3 cellular contexts compared by ENCODE assay signal in the genomic region with DNA sequence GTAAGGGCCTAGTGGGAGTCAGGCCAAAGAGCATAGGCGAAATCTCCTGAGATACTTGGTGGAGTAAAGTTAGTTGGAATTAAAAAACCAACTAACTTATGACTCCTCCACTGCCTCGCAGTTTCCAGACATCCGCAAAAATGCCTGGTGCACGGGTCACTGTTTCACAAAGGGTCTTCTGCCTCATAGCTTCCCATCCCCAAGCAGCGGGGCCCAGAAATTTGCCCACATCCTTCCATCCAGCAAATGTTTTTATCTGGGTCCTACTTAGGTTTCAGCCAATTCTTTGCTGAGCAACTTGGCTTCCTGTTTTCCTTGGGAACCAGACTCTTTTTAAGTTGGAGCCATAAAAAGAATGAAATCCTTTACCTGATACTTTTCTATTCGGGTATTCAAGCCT.
TF ChIP-seq lines count a peak whose summit lies in the region.

No MANE protein-coding gene starts in this region.

TF ChIP-seq in SK-N-SH, 30 proteins besides CTCF, POLR2A, EP300 and RAD21:
- TF ChIP-seq TCF12 (IDR thresholded peaks at IDR 0.05) (no peak), YY1 (IDR thresholded peaks at IDR 0.05; ENCODE audit: low read depth) (no peak), TEAD4 (IDR thresholded peaks at IDR 0.05; ENCODE audit: borderline replicate concordance, insufficient read depth) (no peak), MXI1 (IDR thresholded peaks at IDR 0.05; ENCODE audit: low read depth, low read length) (no peak), TAF1 (IDR thresholded peaks at IDR 0.05; ENCODE audit: borderline replicate concordance, low read depth, low read length) (no peak), FOXJ3 (CRISPR knock-in tag; IDR thresholded peaks at IDR 0.05) (no peak), NFIC (IDR thresholded peaks at IDR 0.05; ENCODE audit: borderline replicate concordance) (no peak), SIN3A (IDR thresholded peaks at IDR 0.05; ENCODE audit: borderline replicate concordance, low read depth, low read length) (no peak), MEF2A (IDR thresholded peaks at IDR 0.05; ENCODE audit: borderline replicate concordance, low read depth) (no peak)

TF ChIP-seq in SK-N-SH treated with all-trans-retinoic acid at 6 μM for 48 hours, 23 proteins besides CTCF, POLR2A, EP300 and RAD21:
- TF ChIP-seq SNAI2 (CRISPR knock-in tag; IDR thresholded peaks at IDR 0.05) (no peak), CSDC2 (CRISPR knock-in tag; IDR thresholded peaks at IDR 0.05) (no peak), CREB5 (CRISPR knock-in tag; IDR thresholded peaks at IDR 0.05; ENCODE audit: low read depth) (no peak), TOX (CRISPR knock-in tag; IDR thresholded peaks at IDR 0.05; ENCODE audit: borderline replicate concordance) (no peak), PPARA (CRISPR knock-in tag; IDR thresholded peaks at IDR 0.05; ENCODE audit: borderline replicate concordance) (no peak), TCF4 (CRISPR knock-in tag; IDR thresholded peaks at IDR 0.05; ENCODE audit: borderline replicate concordance) (no peak), ZNF70 (CRISPR knock-in tag; IDR thresholded peaks at IDR 0.05) (no peak), ZFP30 (CRISPR knock-in tag; IDR thresholded peaks at IDR 0.05) (no peak), CSRNP3 (CRISPR knock-in tag; IDR thresholded peaks at IDR 0.05) (no peak), ZC3H10 (CRISPR knock-in tag; IDR thresholded peaks at IDR 0.05) (no peak)

TF ChIP-seq in H1, 55 proteins besides CTCF, POLR2A, EP300 and RAD21:
- TF ChIP-seq SIN3A (conservative IDR thresholded peaks at IDR 0.05 in 1 of 2, IDR thresholded peaks at IDR 0.05 in 1 of 2; ENCODE audit: low read depth in 1 of 2, low read length in 2 of 2) (no peak), ASH2L (IDR thresholded peaks at IDR 0.05; ENCODE audit: low read length) (no peak)
